ENCODE assay signal across 2 cellular contexts in the genomic region with DNA sequence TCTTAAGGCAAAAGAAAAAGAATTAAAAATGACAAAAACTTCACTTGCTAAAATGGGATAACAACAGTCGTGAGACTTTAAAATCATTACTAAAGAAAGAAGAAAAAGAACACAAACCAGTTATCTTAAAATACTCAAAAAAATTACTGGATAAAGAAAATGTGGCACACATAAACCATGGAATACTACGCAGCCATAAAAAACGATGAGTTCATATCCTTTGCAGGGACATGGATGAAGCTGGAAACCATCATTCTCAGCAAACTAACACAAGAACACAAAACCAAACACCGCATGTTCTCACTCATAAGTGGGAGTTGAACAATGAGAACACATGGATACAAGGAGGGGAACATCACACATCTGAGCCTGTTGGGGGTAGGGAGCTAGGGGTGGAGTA.
TF ChIP-seq lines count a peak whose summit lies in the region.

No MANE protein-coding gene starts in this region.

TF ChIP-seq in HEK293, 187 proteins besides CTCF, POLR2A, EP300 and RAD21:
- TF ChIP-seq, protein P1, sequence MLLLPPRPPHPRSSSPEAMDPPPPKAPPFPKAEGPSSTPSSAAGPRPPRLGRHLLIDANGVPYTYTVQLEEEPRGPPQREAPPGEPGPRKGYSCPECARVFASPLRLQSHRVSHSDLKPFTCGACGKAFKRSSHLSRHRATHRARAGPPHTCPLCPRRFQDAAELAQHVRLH (tag by site-specific recombination; IDR thresholded peaks at IDR 0.05), result 0 out of 2 replicates have a peak, but pooled peaks have one; percentile 42
- peak; percentile 95 for TF ChIP-seq ZNF146 (tag by site-specific recombination; IDR thresholded peaks at IDR 0.05)
TF ChIP-seq in HEK293: peak in this region for 2; not testable (repeated sequence) for 185.

TF ChIP-seq in K562, 482 proteins besides CTCF, POLR2A, EP300 and RAD21:
- peak; percentile 47 for TF ChIP-seq ZNF146 (CRISPR knock-in tag; IDR thresholded peaks at IDR 0.05; ENCODE audit: unreplicated experiment)
